In the genomic region with DNA sequence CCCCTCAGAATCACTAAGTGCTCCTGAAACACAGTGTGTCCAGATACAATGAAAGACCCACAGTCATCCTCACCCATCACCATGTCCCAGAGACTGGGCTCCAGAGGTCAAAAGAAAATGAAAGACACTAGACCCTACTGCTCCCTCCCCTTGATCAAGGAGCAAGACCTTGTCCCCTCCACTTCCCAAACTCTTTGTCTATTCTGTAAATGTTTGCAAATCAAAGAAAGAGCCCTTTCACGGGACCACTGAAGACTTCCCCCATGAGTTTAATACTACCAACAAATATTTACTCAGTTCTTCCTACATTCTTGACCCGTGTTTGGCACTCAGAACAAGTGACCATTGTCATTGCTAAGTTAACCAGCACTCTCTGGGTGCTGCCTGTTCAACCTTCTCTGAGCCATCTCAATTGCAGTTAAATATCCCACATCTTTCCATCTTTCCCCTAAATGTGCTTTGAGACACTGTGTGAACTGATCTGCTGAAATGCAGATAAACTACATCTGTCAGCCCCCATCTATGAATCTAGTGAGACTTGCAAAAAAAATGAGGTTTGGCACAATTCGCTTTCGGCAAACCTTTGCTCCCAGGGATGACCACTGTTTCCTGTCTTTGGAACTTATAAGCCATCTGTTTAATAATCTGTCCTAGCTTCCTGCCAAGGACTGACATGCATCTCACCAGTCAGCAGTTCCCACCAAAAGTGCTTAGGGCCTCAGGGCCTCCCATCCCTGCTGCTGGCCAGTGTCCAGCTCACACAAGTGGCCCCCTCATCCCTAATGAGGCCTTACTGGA, we compare ENCODE assay signal across 16 cellular contexts.
DNase-seq lines count a peak whose midpoint lies in the region; ATAC-seq and TF ChIP-seq lines count a peak whose summit lies in the region.
"Had no signal": no experiment of that assay in that cellular context is flagged by ENCODE, and none has a peak within 500 bp of the region (broad histone marks: within the 10 kb centered on the region; RNA-seq: fewer than 3 reads in every experiment).

No MANE protein-coding gene starts in this region.

- ATAC-seq in left lobe of liver (peak; percentile 11), GM19328 (IDR thresholded peaks at IDR 0.05; ENCODE audit: unreplicated experiment) (no peak)
- ATAC-seq: esophagus mucosa had no signal

- no peak overlapping the region for H3K4me3 ChIP-seq in cardiac fibroblast (replicated peaks in 1 of 2; ENCODE audit: low read depth in 2 of 2, low read length in 2 of 2)
- H3K4me3 ChIP-seq: coronary artery, SK-N-MC had no signal

- no peak for TF ChIP-seq CTCF in cardiac fibroblast (IDR thresholded peaks at IDR 0.05; ENCODE audit: low read depth, low read length)

- DNase-seq in A172 (ENCODE audit: low spot score) (peak; percentile 25), LHCN-M2 (ENCODE audit: low read depth) (peak; percentile 97), cardiac fibroblast (ENCODE audit: low read depth in 2 of 2) (peak; percentile 78 to 92), left lobe of liver (ENCODE audit: low spot score) (no peak), T-helper 1 cell (no peak), activated T-cell treated with anti-CD3 and anti-CD28 coated beads for 4 hours (no peak)
- DNase-seq in stimulated activated CD8-positive, alpha-beta memory T cell treated with anti-CD3 and anti-CD28 coated beads, Interleukin-4, amount 100 ng/mL, for 48 hours = no peak
- DNase-seq: activated B cell treated with CpG ODN at 0.5 μM for 24 hours; activated CD8-positive, alpha-beta memory T cell treated with anti-CD3 and anti-CD28 coated beads, Interleukin-2, amount 50 U/mL, for 4 hours; activated naive CD8-positive, alpha-beta T cell treated with anti-CD3 and anti-CD28 coated beads for 36 hours; DMS53; stimulated activated CD4-positive, alpha-beta T cell treated with anti-CD3 and anti-CD28 coated beads, Interleukin-2, amount 100 ng/mL, for 48 hours had no signal

Comparison
In these comparisons a context has a peak if more than half of its experiments do, and no peak if none do; other contexts are left out.
1. DNase-seq: peak in A172 (single experiment), LHCN-M2 (single experiment) and cardiac fibroblast (2 of 2); none in left lobe of liver (single experiment), T-helper 1 cell (0 of 5), stimulated activated CD8-positive, alpha-beta memory T cell treated with anti-CD3 and anti-CD28 coated beads, Interleukin-4, amount 100 ng/mL, for 48 hours (single experiment) and activated T-cell treated with anti-CD3 and anti-CD28 coated beads for 4 hours (single experiment).